Comparison of ENCODE assay signal across 12 cellular contexts in the genomic region with DNA sequence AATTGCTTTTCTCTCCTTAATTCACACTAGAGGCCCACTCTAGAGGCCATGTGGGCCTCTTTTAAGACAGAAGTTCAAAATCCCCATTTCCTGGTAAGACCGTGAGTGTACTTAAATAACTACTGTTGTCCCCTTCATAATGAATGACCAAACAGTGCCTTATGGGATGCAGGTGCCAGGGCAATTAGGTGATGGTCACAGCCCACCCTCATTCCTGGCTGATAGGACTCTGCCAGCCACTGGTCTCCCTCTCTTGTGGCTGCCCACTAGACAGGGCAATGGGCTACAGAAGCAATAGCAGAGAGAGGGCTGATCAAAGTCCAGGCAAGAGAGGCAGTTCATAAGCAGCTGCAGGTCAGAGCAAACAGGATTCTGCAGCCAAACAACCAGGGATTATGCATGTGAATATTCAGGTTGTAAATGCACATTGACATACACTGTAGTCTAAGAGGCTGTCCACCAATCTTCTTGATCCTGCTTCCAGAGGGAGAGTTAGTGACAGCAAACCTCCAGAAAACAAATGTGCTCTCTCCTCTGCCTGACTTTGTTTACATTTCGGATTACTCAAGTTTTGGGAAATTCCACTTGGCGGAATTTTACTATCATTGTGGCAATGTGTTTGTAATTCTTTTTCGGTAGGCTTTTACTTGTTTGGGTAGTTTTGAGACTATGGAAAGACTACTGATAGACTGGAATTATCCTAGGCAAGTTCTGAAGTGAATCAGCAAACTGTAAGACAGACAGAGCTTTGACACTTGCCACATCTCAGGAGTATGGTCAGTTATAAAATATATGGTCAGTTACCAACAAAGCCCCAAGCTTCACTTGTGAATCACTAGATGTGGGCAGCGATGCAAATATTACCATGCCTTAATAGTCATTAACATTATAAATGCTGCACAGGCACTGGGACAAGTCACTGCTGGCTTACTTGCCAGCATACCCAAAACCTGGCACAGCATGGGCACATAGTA. TPM values are rescaled to one million over a fixed set of nuclear protein-coding genes. Genes with fewer than 3 reads are reported as not detected.
DNase-seq lines count a peak whose midpoint lies in the region; ATAC-seq and TF ChIP-seq lines count a peak whose summit lies in the region.
"Had no signal": no experiment of that assay in that cellular context is flagged by ENCODE, and none has a peak within 500 bp of the region (broad histone marks: within the 10 kb centered on the region; RNA-seq: fewer than 3 reads in every experiment).

No MANE protein-coding gene starts in this region.

- H3K4me1 Mint-ChIP-seq in progenitor cell of endocrine pancreas (ENCODE audit: low read depth) (peaks cover 53% of the 10 kb centered on the region), endothelial cell (ENCODE audit: unreplicated experiment) (peaks cover 5% of the 10 kb centered on the region)
- H3K4me1 Mint-ChIP-seq: central memory CD8-positive, alpha-beta T cell had no signal

- H3K9me3 Mint-ChIP-seq in progenitor cell of endocrine pancreas (ENCODE audit: low read depth) (no peaks in the 10 kb centered on the region), endothelial cell (ENCODE audit: unreplicated experiment) (no peaks in the 10 kb centered on the region)
- H3K9me3 Mint-ChIP-seq: central memory CD8-positive, alpha-beta T cell had no signal

- H3K36me3 ChIP-seq in RWPE2 (ENCODE audit: low read depth), result 0 out of 2 replicates have a peak, but pooled peaks cover 4% of the 10 kb centered on the region

- H3K27ac Mint-ChIP-seq in progenitor cell of endocrine pancreas (peak overlapping the region; percentile 45), endothelial cell (ENCODE audit: unreplicated experiment) (no peak overlapping the region)

- DNase-seq in GM04503 (ENCODE audit: low read depth) (peak; percentile 42), RWPE2 (ENCODE audit: low spot score) (no peak), fibroblast of peridontal ligament (ENCODE audit: extremely low read depth) (peak; percentile 86), progenitor cell of endocrine pancreas (ENCODE audit: low spot score, unreplicated experiment) (no peak), NCI-H2196 (lab: John Stamatoyannopoulos, UW; ENCODE audit: unreplicated experiment) (no peak), hepatic stellate cell (ENCODE audit: low spot score) (no peak), endothelial cell (ENCODE audit: low spot score) (no peak)
- DNase-seq: activated CD8-positive, alpha-beta memory T cell treated with anti-CD3 and anti-CD28 coated beads, Interleukin-2, amount 50 U/mL, for 4 hours; NCI-H345 had no signal

- H3K4me3 Mint-ChIP-seq in progenitor cell of endocrine pancreas (ENCODE audit: low read depth), result no peak overlapping the region
- no peak overlapping the region for H3K4me3 Mint-ChIP-seq in endothelial cell (ENCODE audit: unreplicated experiment)
- H3K4me3 Mint-ChIP-seq: central memory CD8-positive, alpha-beta T cell had no signal

- TF ChIP-seq CTCF in RWPE2 (IDR thresholded peaks at IDR 0.05; ENCODE audit: poor library complexity, severe bottlenecking), result no peak
- TF ChIP-seq CTCF in progenitor cell of endocrine pancreas (IDR thresholded peaks at IDR 0.05; ENCODE audit: unreplicated experiment), result no peak
- TF ChIP-seq CTCF in endothelial cell (IDR thresholded peaks at IDR 0.05; ENCODE audit: unreplicated experiment), result no peak

- no peaks in the 10 kb centered on the region for H3K27me3 ChIP-seq in RWPE2 (ENCODE audit: insufficient read depth, poor library complexity, severe bottlenecking)

- H3K36me3 Mint-ChIP-seq in progenitor cell of endocrine pancreas (ENCODE audit: insufficient read depth), result no peaks in the 10 kb centered on the region
- H3K36me3 Mint-ChIP-seq in endothelial cell (ENCODE audit: low read depth, unreplicated experiment), result no peaks in the 10 kb centered on the region

- peaks cover 75% of the 10 kb centered on the region for H3K4me1 ChIP-seq in RWPE2 (ENCODE audit: insufficient read depth, poor library complexity, severe bottlenecking)
- H3K4me1 ChIP-seq: parathyroid adenoma had no signal

- H3K4me3 ChIP-seq in RWPE2 (ENCODE audit: severe bottlenecking), result no peak overlapping the region

- no peaks in the 10 kb centered on the region for H3K9me3 ChIP-seq in RWPE2 (ENCODE audit: severe bottlenecking)

- H3K27me3 Mint-ChIP-seq in progenitor cell of endocrine pancreas (no peaks in the 10 kb centered on the region), endothelial cell (ENCODE audit: unreplicated experiment) (no peaks in the 10 kb centered on the region)

- peak overlapping the region; percentile 96 for H3K27ac ChIP-seq in RWPE2 (ENCODE audit: poor library complexity, severe bottlenecking)
- H3K27ac ChIP-seq: parathyroid adenoma had no signal

- ATAC-seq in RWPE2 (ENCODE audit: low read depth) (0 out of 3 replicates have a peak, but pooled peaks have one; percentile 2), GM18867 (IDR thresholded peaks at IDR 0.05; ENCODE audit: unreplicated experiment) (no peak)

RNA-seq across cellular contexts. Expression of a gene that starts 12.8 kb away (rescaled TPM):
- total RNA-seq in progenitor cell of endocrine pancreas (86.2 and 93.7 TPM in 2 replicates), endothelial cell (ENCODE audit: unreplicated experiment) (47.3 TPM)

Comparison
In these comparisons a context has a peak if more than half of its experiments do, and no peak if none do; other contexts are left out.
1. DNase-seq: peak in GM04503 (single experiment) and fibroblast of peridontal ligament (single experiment); none in RWPE2 (single experiment), progenitor cell of endocrine pancreas (single experiment), NCI-H2196 (single experiment), hepatic stellate cell (single experiment) and endothelial cell (single experiment).